Comparison of ENCODE assay signal across 1 cellular context in genomic region chr12:45183263-45183662, GRCh38.
TF ChIP-seq lines count a peak whose summit lies in the region.

No MANE protein-coding gene starts in this region.

TF ChIP-seq in HCT116, 20 proteins besides CTCF, POLR2A, EP300 and RAD21 (continued from another document):
- TF ChIP-seq REST (IDR thresholded peaks at IDR 0.05; ENCODE audit: low read depth) (no peak), ELF1 (IDR thresholded peaks at IDR 0.05; ENCODE audit: borderline replicate concordance, low read depth) (no peak), YY1 (IDR thresholded peaks at IDR 0.05; ENCODE audit: extremely low read depth, insufficient replicate concordance, low read depth, low read length) (no peak), SP1 (IDR thresholded peaks at IDR 0.05; ENCODE audit: low read depth) (no peak), SRF (IDR thresholded peaks at IDR 0.05; ENCODE audit: low read depth) (no peak), FOSL1 (IDR thresholded peaks at IDR 0.05; ENCODE audit: low read depth) (no peak), CBX3 (IDR thresholded peaks at IDR 0.05; ENCODE audit: low read depth) (no peak), EZH2 (IDR thresholded peaks at IDR 0.05) (no peak), POLR2AphosphoS5 (IDR thresholded peaks at IDR 0.05; ENCODE audit: low read depth, low read length) (no peak), MAX (IDR thresholded peaks at IDR 0.05) (no peak), ZBTB33 (IDR thresholded peaks at IDR 0.05; ENCODE audit: extremely low read depth, insufficient replicate concordance, low read length) (no peak), JUND (IDR thresholded peaks at IDR 0.05) (no peak), ATF3 (IDR thresholded peaks at IDR 0.05) (no peak), EZH2phosphoT487 (IDR thresholded peaks at IDR 0.05; ENCODE audit: borderline replicate concordance) (no peak)
